Comparison of ENCODE assay signal across 1 cellular context in genomic region chr4:2418652-2419571, GRCh38.
A peak's percentile ranks its signal among the peaks of the same experiment; 100 is the strongest.
TF ChIP-seq lines count a peak whose summit lies in the region.

Gene CFAP99 (plus strand): TSS chr4:2418955.

TF ChIP-seq in HepG2, 621 proteins besides CTCF, POLR2A, EP300 and RAD21 (continued from another document and continues in another):
- TF ChIP-seq RERE (CRISPR knock-in tag; IDR thresholded peaks at IDR 0.05; ENCODE audit: low read depth) (no peak), TAF15 (IDR thresholded peaks at IDR 0.05; ENCODE audit: low read depth, low read length, poor library complexity, severe bottlenecking) (no peak), NR1H2 (CRISPR knock-in tag; IDR thresholded peaks at IDR 0.05; ENCODE audit: borderline replicate concordance, low read depth) (no peak), PHF20 (CRISPR knock-in tag; IDR thresholded peaks at IDR 0.05) (no peak), MIXL1 (CRISPR knock-in tag; IDR thresholded peaks at IDR 0.05) (no peak), RCOR2 (CRISPR knock-in tag; IDR thresholded peaks at IDR 0.05) (no peak), MAZ (IDR thresholded peaks at IDR 0.05; ENCODE audit: borderline replicate concordance, low read depth, low read length) (no peak), MAZ (CRISPR knock-in tag; IDR thresholded peaks at IDR 0.05; ENCODE audit: low read depth) (peak; percentile 27; the same call in 1 of the 2 replicates), IRX3 (CRISPR knock-in tag; IDR thresholded peaks at IDR 0.05; ENCODE audit: borderline replicate concordance, low read depth) (no peak), ZNF850 (CRISPR knock-in tag; conservative IDR thresholded peaks at IDR 0.05) (no peak), FOXO1 (CRISPR knock-in tag; IDR thresholded peaks at IDR 0.05) (no peak), ESRRA (CRISPR knock-in tag; IDR thresholded peaks at IDR 0.05; ENCODE audit: low read depth) (no peak), NAIF1 (CRISPR knock-in tag; IDR thresholded peaks at IDR 0.05; ENCODE audit: borderline replicate concordance) (no peak), GABPB1 (CRISPR knock-in tag; IDR thresholded peaks at IDR 0.05) (peak; percentile 89), NKX3-1 (CRISPR knock-in tag; IDR thresholded peaks at IDR 0.05) (no peak), ARID5B (CRISPR knock-in tag; IDR thresholded peaks at IDR 0.05) (no peak), ZNF20 (CRISPR knock-in tag; IDR thresholded peaks at IDR 0.05) (no peak), ZBTB20 (CRISPR knock-in tag; IDR thresholded peaks at IDR 0.05; ENCODE audit: borderline replicate concordance, low read depth) (no peak), MXD3 (CRISPR knock-in tag; IDR thresholded peaks at IDR 0.05) (no peak), ZNF75D (CRISPR knock-in tag; IDR thresholded peaks at IDR 0.05; ENCODE audit: borderline replicate concordance) (no peak), ZNF724P (CRISPR knock-in tag; IDR thresholded peaks at IDR 0.05; ENCODE audit: borderline replicate concordance) (no peak), ZNF549 (CRISPR knock-in tag; IDR thresholded peaks at IDR 0.05) (no peak), ZNF670 (CRISPR knock-in tag; IDR thresholded peaks at IDR 0.05; ENCODE audit: borderline replicate concordance) (no peak), MATR3 (CRISPR knock-in tag; IDR thresholded peaks at IDR 0.05) (no peak), ZNF883 (CRISPR knock-in tag; IDR thresholded peaks at IDR 0.05; ENCODE audit: not compliant biosample characterization) (no peak), CBFB (CRISPR knock-in tag; IDR thresholded peaks at IDR 0.05) (no peak), ZNF562 (CRISPR knock-in tag; IDR thresholded peaks at IDR 0.05; ENCODE audit: borderline replicate concordance) (no peak), IKZF1 (IDR thresholded peaks at IDR 0.05) (no peak), ZMYM2 (CRISPR knock-in tag; IDR thresholded peaks at IDR 0.05) (no peak), ZNF569 (CRISPR knock-in tag; IDR thresholded peaks at IDR 0.05; ENCODE audit: borderline replicate concordance) (no peak), SP4 (CRISPR knock-in tag; IDR thresholded peaks at IDR 0.05) (peak; percentile 65; the same call in 1 of the 2 replicates), REPIN1 (CRISPR knock-in tag; IDR thresholded peaks at IDR 0.05; ENCODE audit: borderline replicate concordance, low read depth) (0 out of 2 replicates have a peak, but pooled peaks have one; percentile 26), TEAD3 (CRISPR knock-in tag; optimal IDR thresholded peaks at IDR 0.05; ENCODE audit: borderline replicate concordance) (peak; percentile 41), ZNF616 (CRISPR knock-in tag; IDR thresholded peaks at IDR 0.05; ENCODE audit: low read depth) (no peak), ZFAT (CRISPR knock-in tag; conservative IDR thresholded peaks at IDR 0.05) (no peak), ZNF318 (CRISPR knock-in tag; IDR thresholded peaks at IDR 0.05) (no peak), KDM4B (CRISPR knock-in tag; IDR thresholded peaks at IDR 0.05) (no peak)
- TF ChIP-seq, protein P1, sequence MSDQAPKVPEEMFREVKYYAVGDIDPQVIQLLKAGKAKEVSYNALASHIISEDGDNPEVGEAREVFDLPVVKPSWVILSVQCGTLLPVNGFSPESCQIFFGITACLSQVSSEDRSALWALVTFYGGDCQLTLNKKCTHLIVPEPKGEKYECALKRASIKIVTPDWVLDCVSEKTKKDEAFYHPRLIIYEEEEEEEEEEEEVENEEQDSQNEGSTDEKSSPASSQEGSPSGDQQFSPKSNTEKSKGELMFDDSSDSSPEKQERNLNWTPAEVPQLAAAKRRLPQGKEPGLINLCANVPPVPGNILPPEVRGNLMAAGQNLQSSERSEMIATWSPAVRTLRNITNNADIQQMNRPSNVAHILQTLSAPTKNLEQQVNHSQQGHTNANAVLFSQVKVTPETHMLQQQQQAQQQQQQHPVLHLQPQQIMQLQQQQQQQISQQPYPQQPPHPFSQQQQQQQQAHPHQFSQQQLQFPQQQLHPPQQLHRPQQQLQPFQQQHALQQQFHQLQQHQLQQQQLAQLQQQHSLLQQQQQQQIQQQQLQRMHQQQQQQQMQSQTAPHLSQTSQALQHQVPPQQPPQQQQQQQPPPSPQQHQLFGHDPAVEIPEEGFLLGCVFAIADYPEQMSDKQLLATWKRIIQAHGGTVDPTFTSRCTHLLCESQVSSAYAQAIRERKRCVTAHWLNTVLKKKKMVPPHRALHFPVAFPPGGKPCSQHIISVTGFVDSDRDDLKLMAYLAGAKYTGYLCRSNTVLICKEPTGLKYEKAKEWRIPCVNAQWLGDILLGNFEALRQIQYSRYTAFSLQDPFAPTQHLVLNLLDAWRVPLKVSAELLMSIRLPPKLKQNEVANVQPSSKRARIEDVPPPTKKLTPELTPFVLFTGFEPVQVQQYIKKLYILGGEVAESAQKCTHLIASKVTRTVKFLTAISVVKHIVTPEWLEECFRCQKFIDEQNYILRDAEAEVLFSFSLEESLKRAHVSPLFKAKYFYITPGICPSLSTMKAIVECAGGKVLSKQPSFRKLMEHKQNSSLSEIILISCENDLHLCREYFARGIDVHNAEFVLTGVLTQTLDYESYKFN (CRISPR knock-in tag; conservative IDR thresholded peaks at IDR 0.05) = no peak
